In genomic region chr7:122544463-122544862, GRCh38 we compare ENCODE assay signal across 11 cellular contexts.
DNase-seq lines count a peak whose midpoint lies in the region; ATAC-seq and TF ChIP-seq lines count a peak whose summit lies in the region.
"Had no signal": no experiment of that assay in that cellular context is flagged by ENCODE, and none has a peak within 500 bp of the region (broad histone marks: within the 10 kb centered on the region; RNA-seq: fewer than 3 reads in every experiment).

No MANE protein-coding gene starts in this region.

- no peak overlapping the region for H3K4me3 ChIP-seq in gastroesophageal sphincter
- H3K4me3 ChIP-seq: ascending aorta had no signal

- H3K9me3 ChIP-seq in gastroesophageal sphincter: no peaks in the 10 kb centered on the region
- H3K9me3 ChIP-seq: ascending aorta had no signal

- TF ChIP-seq POLR2A in gastroesophageal sphincter (IDR thresholded peaks at IDR 0.05): no peak

- no peaks in the 10 kb centered on the region for H3K27me3 Mint-ChIP-seq in activated T-cell treated with anti-CD3 and anti-CD28 coated beads, Interleukin-2, amount 50 U/mL, for 4 hours (ENCODE audit: low read depth)

- peaks cover 4% of the 10 kb centered on the region for H3K9me3 Mint-ChIP-seq in activated T-cell treated with anti-CD3 and anti-CD28 coated beads, Interleukin-2, amount 50 U/mL, for 4 hours

- H3K27ac ChIP-seq in gastroesophageal sphincter: no peak overlapping the region
- H3K27ac ChIP-seq: ascending aorta, C4-2B had no signal

- DNase-seq in activated T-cell treated with anti-CD3 and anti-CD28 coated beads, Interleukin-2, amount 50 U/mL, for 4 hours: no peak
- no peak for DNase-seq in activated CD4-positive, alpha-beta T cell treated with anti-CD3 and anti-CD28 coated beads for 48 hours
- DNase-seq in NCI-H345 (lab: John Stamatoyannopoulos, UW): no peak
- DNase-seq in NCI-H2227 treated with DMSO at 0.1 percent for 48 hours (lab: John Stamatoyannopoulos, UW): no peak
- DNase-seq: NCI-H2029 treated with DMSO at 0.1 percent for 48 hours had no signal

- H3K27me3 ChIP-seq in gastroesophageal sphincter: no peaks in the 10 kb centered on the region
- H3K27me3 ChIP-seq: ascending aorta had no signal

- WGBS in gastroesophageal sphincter (ENCODE audit: low coverage in 1 of 2), 2 donors: 67 to 86% methylated on average over 1 to 2 of the region's 2 CpGs

- H3K4me1 Mint-ChIP-seq in activated T-cell treated with anti-CD3 and anti-CD28 coated beads, Interleukin-2, amount 50 U/mL, for 4 hours (ENCODE audit: low read depth): no peaks in the 10 kb centered on the region

- no peak for TF ChIP-seq CTCF in gastroesophageal sphincter (IDR thresholded peaks at IDR 0.05)

- H3K4me3 Mint-ChIP-seq in activated T-cell treated with anti-CD3 and anti-CD28 coated beads, Interleukin-2, amount 50 U/mL, for 4 hours: no peak overlapping the region

- H3K36me3 ChIP-seq in gastroesophageal sphincter: no peaks in the 10 kb centered on the region
- H3K36me3 ChIP-seq: ascending aorta had no signal

- TF ChIP-seq EP300 in gastroesophageal sphincter (IDR thresholded peaks at IDR 0.05): no peak

- no peaks in the 10 kb centered on the region for H3K36me3 Mint-ChIP-seq in activated T-cell treated with anti-CD3 and anti-CD28 coated beads, Interleukin-2, amount 50 U/mL, for 4 hours (ENCODE audit: insufficient read depth)

- peak; percentile 92 for ATAC-seq in GM18498 (IDR thresholded peaks at IDR 0.05; ENCODE audit: unreplicated experiment)
- ATAC-seq in GM21447 (IDR thresholded peaks at IDR 0.05; ENCODE audit: unreplicated experiment): peak; percentile 95
- peak; percentile 87 for ATAC-seq in HG03175 (IDR thresholded peaks at IDR 0.05; ENCODE audit: unreplicated experiment)
- peak; percentile 46 for ATAC-seq in gastroesophageal sphincter
- no peak for ATAC-seq in activated T-cell treated with anti-CD3 and anti-CD28 coated beads, Interleukin-2, amount 50 U/mL, for 4 hours

- peaks cover 0 to 14% (median 0%) of the 10 kb centered on the region in 3 donors for H3K4me1 ChIP-seq in gastroesophageal sphincter
- H3K4me1 ChIP-seq: ascending aorta had no signal

Comparison
In these comparisons a context has a peak if more than half of its experiments do, and no peak if none do; other contexts are left out.
1. ATAC-seq: peak in GM18498 (single experiment), GM21447 (single experiment), HG03175 (single experiment) and gastroesophageal sphincter (single experiment); none in activated T-cell treated with anti-CD3 and anti-CD28 coated beads, Interleukin-2, amount 50 U/mL, for 4 hours (0 of 2).